Comparison of ENCODE assay signal across 18 cellular contexts in the genomic region with DNA sequence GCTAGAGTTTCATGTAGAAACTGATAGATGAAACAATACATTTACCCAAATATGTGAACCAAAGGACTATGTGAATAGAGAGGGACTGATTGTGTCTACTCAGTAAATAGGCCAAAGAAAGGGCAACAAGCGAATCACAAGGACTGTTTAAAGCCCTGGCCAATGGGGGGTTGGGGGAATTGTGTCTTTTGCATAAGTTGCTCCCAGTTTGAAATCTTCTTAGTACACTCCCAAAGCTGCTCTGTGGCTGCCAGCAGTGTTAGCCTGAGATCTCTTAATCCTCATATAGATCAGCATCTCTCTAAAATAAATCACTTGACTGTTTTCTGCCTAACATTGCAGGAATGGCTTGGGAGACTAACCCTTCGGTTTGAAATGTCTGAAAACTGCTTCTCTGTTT.
DNase-seq lines count a peak whose midpoint lies in the region; ATAC-seq, FAIRE-seq and TF ChIP-seq lines count a peak whose summit lies in the region.
"Had no signal": no experiment of that assay in that cellular context is flagged by ENCODE, and none has a peak within 500 bp of the region (broad histone marks: within the 10 kb centered on the region; RNA-seq: fewer than 3 reads in every experiment).

No MANE protein-coding gene starts in this region.

- H3K4me1 ChIP-seq in NT2/D1 (ENCODE audit: insufficient read depth, insufficient read length) (no peaks in the 10 kb centered on the region), pancreas (no peaks in the 10 kb centered on the region)
- H3K4me1 ChIP-seq: BLaER1 treated with 17β-estradiol and CSF1 and Interleukin-3, amounts not matched to agents 10 nM and 100 nM had no signal

- peak overlapping the region; percentile 14 for H3K27ac Mint-ChIP-seq in activated naive CD4-positive, alpha-beta T cell treated with anti-CD3 and anti-CD28 coated beads, Interleukin-2, amount 50 U/mL, for 24 hours
- H3K27ac Mint-ChIP-seq in activated naive CD4-positive, alpha-beta T cell treated with anti-CD3 and anti-CD28 coated beads for 36 hours = no peak overlapping the region
- H3K27ac Mint-ChIP-seq: CD4-positive, alpha-beta T cell; IgD-negative memory B cell had no signal

- no peak for TF ChIP-seq CTCF in GM10266 (IDR thresholded peaks at IDR 0.05; ENCODE audit: control insufficient read depth, insufficient read depth, low read depth, missing control alignments)
- TF ChIP-seq CTCF in pancreas (IDR thresholded peaks at IDR 0.05) = no peak

- intact Hi-C loops in activated naive CD4-positive, alpha-beta T cell treated with anti-CD3 and anti-CD28 coated beads for 36 hours (cut with micrococcal nuclease) = no loop called here
- intact Hi-C loops in pancreas (cut with DNase I) = no loop called here

- H3K4me3 ChIP-seq in NT2/D1 (ENCODE audit: insufficient read length, low read depth) = no peak overlapping the region
- no peak overlapping the region for H3K4me3 ChIP-seq in pancreas
- H3K4me3 ChIP-seq: BLaER1 treated with 17β-estradiol and CSF1 and Interleukin-3, amounts not matched to agents 10 nM and 100 nM; HAP-1 had no signal

- no peak for FAIRE-seq in pancreas (lab: Jason Lieb, UNC)
- FAIRE-seq: G401.6, H1 had no signal

- WGBS in pancreas, 2 donors = 47 to 81% methylated on average over 2 of the region's 2 CpGs

- H3K36me3 ChIP-seq in NT2/D1 (ENCODE audit: insufficient read depth, insufficient read length, low read length) = no peaks in the 10 kb centered on the region
- no peaks in the 10 kb centered on the region for H3K36me3 ChIP-seq in pancreas
- H3K36me3 ChIP-seq: BLaER1 treated with 17β-estradiol and CSF1 and Interleukin-3, amounts not matched to agents 10 nM and 100 nM; HAP-1 had no signal

- ATAC-seq in pancreas = no peak

- no peaks in the 10 kb centered on the region for H3K27me3 Mint-ChIP-seq in activated naive CD4-positive, alpha-beta T cell treated with anti-CD3 and anti-CD28 coated beads, Interleukin-2, amount 50 U/mL, for 24 hours
- no peaks in the 10 kb centered on the region for H3K27me3 Mint-ChIP-seq in activated naive CD4-positive, alpha-beta T cell treated with anti-CD3 and anti-CD28 coated beads for 36 hours (ENCODE audit: low read depth)
- H3K27me3 Mint-ChIP-seq: CD4-positive, alpha-beta T cell; IgD-negative memory B cell had no signal

- H3K27ac ChIP-seq in layer of hippocampus (ENCODE audit: low read depth, low read length) (peak overlapping the region; percentile 6), pancreas (no peak overlapping the region)
- H3K27ac ChIP-seq: BLaER1 treated with 17β-estradiol and CSF1 and Interleukin-3, amounts not matched to agents 10 nM and 100 nM had no signal

- H3K27me3 ChIP-seq in NT2/D1 (ENCODE audit: insufficient read depth, insufficient read length) = no peaks in the 10 kb centered on the region
- no peaks in the 10 kb centered on the region for H3K27me3 ChIP-seq in layer of hippocampus (ENCODE audit: control insufficient read depth, insufficient read depth, low read length)
- H3K27me3 ChIP-seq in pancreas = no peaks in the 10 kb centered on the region
- H3K27me3 ChIP-seq: BLaER1 treated with 17β-estradiol and CSF1 and Interleukin-3, amounts not matched to agents 10 nM and 100 nM had no signal

- CTCF ChIA-PET in activated naive CD4-positive, alpha-beta T cell treated with anti-CD3 and anti-CD28 coated beads for 36 hours (lab: Charles Lee) = interaction anchor here (0.7 to 1.0 kb wide), 2 partner anchors 15 to 55 kb away, joined by 3 to 4 read pairs; no protein-coding TSS in a partner anchor

- no peak for DNase-seq in activated naive CD4-positive, alpha-beta T cell treated with anti-CD3 and anti-CD28 coated beads for 36 hours
- DNase-seq in NT2/D1 (ENCODE audit: low read depth, low spot score) (peak; percentile 8), NCI-H774 (lab: John Stamatoyannopoulos, UW) (no peak), GM10266 (ENCODE audit: extremely low spot score) (no peak), pancreas (no peak)
- DNase-seq: 8988T; Calu3; CD4-positive, alpha-beta T cell; DMS153; DMS79 treated with DMSO at 0.1 percent for 48 hours; EL had no signal

- H3K9me3 ChIP-seq in NT2/D1 (ENCODE audit: insufficient read depth, low read length) (no peaks in the 10 kb centered on the region), pancreas (no peaks in the 10 kb centered on the region)
- H3K9me3 ChIP-seq: BLaER1 treated with 17β-estradiol and CSF1 and Interleukin-3, amounts not matched to agents 10 nM and 100 nM; HAP-1 had no signal

- peaks cover 36% of the 10 kb centered on the region for H3K4me1 Mint-ChIP-seq in activated naive CD4-positive, alpha-beta T cell treated with anti-CD3 and anti-CD28 coated beads, Interleukin-2, amount 50 U/mL, for 24 hours
- peaks cover 26% of the 10 kb centered on the region for H3K4me1 Mint-ChIP-seq in activated naive CD4-positive, alpha-beta T cell treated with anti-CD3 and anti-CD28 coated beads for 36 hours (ENCODE audit: low read depth)

- H3K4me3 Mint-ChIP-seq in activated naive CD4-positive, alpha-beta T cell treated with anti-CD3 and anti-CD28 coated beads, Interleukin-2, amount 50 U/mL, for 24 hours = no peak overlapping the region
- no peak overlapping the region for H3K4me3 Mint-ChIP-seq in activated naive CD4-positive, alpha-beta T cell treated with anti-CD3 and anti-CD28 coated beads for 36 hours
- H3K4me3 Mint-ChIP-seq: CD4-positive, alpha-beta T cell; IgD-negative memory B cell had no signal

- H3K9ac ChIP-seq in NT2/D1 (ENCODE audit: insufficient read length, low read depth) = no peak overlapping the region
- H3K9ac ChIP-seq: BLaER1 treated with 17β-estradiol and CSF1 and Interleukin-3, amounts not matched to agents 10 nM and 100 nM had no signal

- H3K9me3 Mint-ChIP-seq in activated naive CD4-positive, alpha-beta T cell treated with anti-CD3 and anti-CD28 coated beads, Interleukin-2, amount 50 U/mL, for 24 hours = peaks cover 6% of the 10 kb centered on the region
- H3K9me3 Mint-ChIP-seq in activated naive CD4-positive, alpha-beta T cell treated with anti-CD3 and anti-CD28 coated beads for 36 hours = no peaks in the 10 kb centered on the region
- H3K9me3 Mint-ChIP-seq: CD4-positive, alpha-beta T cell had no signal

- H3K36me3 Mint-ChIP-seq in activated naive CD4-positive, alpha-beta T cell treated with anti-CD3 and anti-CD28 coated beads, Interleukin-2, amount 50 U/mL, for 24 hours = peaks cover 2% of the 10 kb centered on the region
- H3K36me3 Mint-ChIP-seq in activated naive CD4-positive, alpha-beta T cell treated with anti-CD3 and anti-CD28 coated beads for 36 hours (ENCODE audit: low read depth) = no peaks in the 10 kb centered on the region
- H3K36me3 Mint-ChIP-seq: IgD-negative memory B cell had no signal
